ENCODE assay signal across 2 cellular contexts in genomic region chr9:122263699-122264349, GRCh38.
TF ChIP-seq lines count a peak whose summit lies in the region.

No MANE protein-coding gene starts in this region.

TF ChIP-seq in K562, 482 proteins besides CTCF, POLR2A, EP300 and RAD21:
- TF ChIP-seq KDM1A (IDR thresholded peaks at IDR 0.05) (0 out of 4 replicates have a peak, but pooled peaks of 1 of the 2 experiments have one; percentile 14), USF2 (CRISPR knock-in tag; IDR thresholded peaks at IDR 0.05) (peak; percentile 45), HOMEZ (CRISPR knock-in tag; IDR thresholded peaks at IDR 0.05) (no peak), TOE1 (IDR thresholded peaks at IDR 0.05; ENCODE audit: borderline replicate concordance) (peak; percentile 78; the same call in 1 of the 2 replicates), TOE1 (CRISPR knock-in tag; IDR thresholded peaks at IDR 0.05; ENCODE audit: borderline replicate concordance, low read depth) (no peak), GATAD2A (IDR thresholded peaks at IDR 0.05) (0 out of 2 replicates have a peak, but pooled peaks have one; percentile 3), TFE3 (CRISPR knock-in tag; IDR thresholded peaks at IDR 0.05) (peak; percentile 90), RBM25 (IDR thresholded peaks at IDR 0.05; ENCODE audit: low read depth, low read length, severe bottlenecking) (peak; percentile 69), RAD51 (IDR thresholded peaks at IDR 0.05; ENCODE audit: borderline replicate concordance, low read depth) (peak; percentile 63; the same call in 1 of the 2 replicates), BCOR (IDR thresholded peaks at IDR 0.05) (peak; percentile 11; the same call in 1 of the 2 replicates), NFYB (IDR thresholded peaks at IDR 0.05; ENCODE audit: extremely low read depth, insufficient read length) (no peak)

TF ChIP-seq in liver, 16 proteins besides CTCF, POLR2A, EP300 and RAD21:
- TF ChIP-seq JUND (IDR thresholded peaks at IDR 0.05) (no peak), FOXA2 (IDR thresholded peaks at IDR 0.05) (no peak), ATF3 (IDR thresholded peaks at IDR 0.05) (no peak), ZBTB33 (IDR thresholded peaks at IDR 0.05) (no peak)
